Comparison of ENCODE assay signal across 32 cellular contexts in the genomic region with DNA sequence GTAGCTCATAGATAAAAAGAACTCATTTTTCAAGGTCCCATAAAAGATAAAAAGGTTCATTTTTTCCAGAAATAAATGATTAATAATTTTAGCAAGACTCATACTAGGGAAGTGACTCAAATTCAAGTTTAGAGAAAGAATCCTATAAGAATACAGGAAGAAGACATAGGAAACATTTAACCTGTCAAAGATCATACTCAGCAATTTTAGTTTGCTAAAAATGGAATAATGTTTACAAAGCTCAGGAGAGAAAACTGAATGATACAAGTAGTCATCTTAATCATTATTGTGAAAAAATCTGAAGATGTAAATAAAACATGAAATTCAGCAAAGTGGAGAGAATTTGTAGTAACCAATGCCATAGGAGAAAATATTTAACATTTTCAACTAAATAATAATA.
DNase-seq lines count a peak whose midpoint lies in the region; ATAC-seq, FAIRE-seq and TF ChIP-seq lines count a peak whose summit lies in the region.
"Had no signal": no experiment of that assay in that cellular context is flagged by ENCODE, and none has a peak within 500 bp of the region (broad histone marks: within the 10 kb centered on the region; RNA-seq: fewer than 3 reads in every experiment).

No MANE protein-coding gene starts in this region.

- H3K4me2 ChIP-seq in HepG2 (ENCODE audit: low read depth, low read length) (no peak overlapping the region), A549 (no peak overlapping the region), IMR-90 (ENCODE audit: low read depth, low read length) (no peak overlapping the region), K562 (ENCODE audit: insufficient read depth, low read length) (no peak overlapping the region)
- H3K4me2 ChIP-seq: BLaER1; BLaER1 treated with 17β-estradiol and CSF1 and Interleukin-3, amounts not matched to agents 10 nM and 100 nM had no signal

- H2BK120ac ChIP-seq in IMR-90 (ENCODE audit: low read depth, low read length), result no peak overlapping the region

- no peak for DNase-seq in HepG2 (ENCODE audit: low spot score)
- DNase-seq in right lobe of liver, result no peak
- DNase-seq in A549 (ENCODE audit: low read depth in 1 of 2, low spot score in 1 of 2), result no peak
- no peak for DNase-seq in IMR-90
- no peak for DNase-seq in K562 (ENCODE audit: extremely low read depth in 1 of 4, low spot score in 3 of 4)
- no peak for DNase-seq in stimulated activated CD4-positive, alpha-beta T cell treated with anti-CD3 and anti-CD28 coated beads, Interleukin-1b, Interleukin-23, amount 100 ng/mL, for 48 hours
- no peak for DNase-seq in NCI-H1436 treated with DMSO at 0.1 percent for 48 hours (lab: John Stamatoyannopoulos, UW)
- DNase-seq in 8988T, result no peak
- DNase-seq: ACHN; AML-193; BE2C; C1 segment of cervical spinal cord; Caco-2; Calu3; CD4-positive, alpha-beta memory T cell; CD4-positive, alpha-beta T cell; CD4-positive, CD25-positive, alpha-beta regulatory T cell; CD8-positive, alpha-beta memory T cell; CD8-positive, alpha-beta T cell; COR-L47; DMS 273 treated with DMSO at 0.1 percent for 48 hours; DMS153; DMS53; DMS79; DMS79 treated with DMSO at 0.1 percent for 48 hours; DND-41; EL had no signal

- H3K27me3 ChIP-seq in HepG2 (ENCODE audit: control insufficient read depth in 1 of 2, insufficient read depth in 2 of 2, low read length in 2 of 2) (no peaks in the 10 kb centered on the region), right lobe of liver (no peaks in the 10 kb centered on the region), IMR-90 (ENCODE audit: control insufficient read depth, insufficient read depth, low read length) (no peaks in the 10 kb centered on the region), K562 (ENCODE audit: control insufficient read depth in 2 of 2, insufficient read depth in 2 of 2, low read length in 2 of 2) (no peaks in the 10 kb centered on the region)
- H3K27me3 ChIP-seq: BE2C; BLaER1; BLaER1 treated with 17β-estradiol and CSF1 and Interleukin-3, amounts not matched to agents 10 nM and 100 nM had no signal

- POLR2A ChIA-PET in HepG2 (lab: Yijun Ruan, JAX) (no interaction called here), A549 (lab: Yijun Ruan, JAX) (no interaction called here), IMR-90 (lab: Charles Lee; ENCODE audit: unreplicated experiment) (no interaction called here), K562 (lab: Yijun Ruan, JAX) (no interaction called here)

- in situ Hi-C loops in HepG2 (cut with HindIII; ENCODE audit: extremely low pct_ligation_motif_present, low pct_unique_long_range_greater_than_20kb) (no loop called here), IMR-90 (cut with MboI; ENCODE audit: low sequenced_read_pairs) (no loop called here), K562 (cut with MboI) (no loop called here)

- no peak overlapping the region for H4K91ac ChIP-seq in IMR-90 (ENCODE audit: insufficient read depth, low read depth, low read length)

- no peaks in the 10 kb centered on the region for H3K79me2 ChIP-seq in HepG2 (ENCODE audit: insufficient read depth, low read length)
- no peaks in the 10 kb centered on the region for H3K79me2 ChIP-seq in K562 (ENCODE audit: control insufficient read depth, insufficient read depth, low read length)

- no peaks in the 10 kb centered on the region for H3K9me3 ChIP-seq in HepG2 (ENCODE audit: low read length)
- no peaks in the 10 kb centered on the region for H3K9me3 ChIP-seq in right lobe of liver
- no peaks in the 10 kb centered on the region for H3K9me3 ChIP-seq in A549
- peaks cover 2% of the 10 kb centered on the region for H3K9me3 ChIP-seq in IMR-90 (ENCODE audit: control insufficient read depth, insufficient read depth, low read length)
- H3K9me3 ChIP-seq in K562 (replicated peaks; ENCODE audit: control insufficient read depth, insufficient read depth, low read depth, low read length), result no peaks in the 10 kb centered on the region; the same call in 1 of the 2 replicates
- H3K9me3 ChIP-seq: BE2C, BLaER1, Caco-2 had no signal

- H3K9ac ChIP-seq in HepG2 (ENCODE audit: insufficient read depth, low read depth, low read length), result no peak overlapping the region
- no peak overlapping the region for H3K9ac ChIP-seq in IMR-90 (ENCODE audit: low read depth, low read length)
- no peak overlapping the region for H3K9ac ChIP-seq in K562 (ENCODE audit: insufficient read depth in 1 of 2, low read depth in 2 of 2, low read length in 2 of 2)
- H3K9ac ChIP-seq: BLaER1; BLaER1 treated with 17β-estradiol and CSF1 and Interleukin-3, amounts not matched to agents 10 nM and 100 nM had no signal

- no peak overlapping the region for H3K4ac ChIP-seq in IMR-90 (ENCODE audit: low read depth, low read length)

- H2AFZ ChIP-seq in HepG2 (ENCODE audit: low read length) (no peak overlapping the region), IMR-90 (replicated peaks; ENCODE audit: low read length, poor library complexity) (no peak overlapping the region), K562 (ENCODE audit: low read depth, low read length) (no peak overlapping the region)

- no peak overlapping the region for H2BK5ac ChIP-seq in IMR-90 (ENCODE audit: low read depth, low read length, poor library complexity, severe bottlenecking)

- no peak overlapping the region for H3K18ac ChIP-seq in IMR-90 (ENCODE audit: low read depth, low read length)

- no peak overlapping the region for H3K27ac ChIP-seq in HepG2 (ENCODE audit: extremely low read length, insufficient read depth, low read length)
- H3K27ac ChIP-seq in right lobe of liver, result no peak overlapping the region
- no peak overlapping the region for H3K27ac ChIP-seq in A549
- H3K27ac ChIP-seq in IMR-90 (ENCODE audit: insufficient read depth, low read length), result no peak overlapping the region
- H3K27ac ChIP-seq in K562 (ENCODE audit: extremely low read depth, low read depth, low read length), result no peak overlapping the region
- H3K27ac ChIP-seq: 22Rv1; BLaER1; BLaER1 treated with 17β-estradiol and CSF1 and Interleukin-3, amounts not matched to agents 10 nM and 100 nM; C4-2B had no signal

- H4K20me1 ChIP-seq in HepG2 (ENCODE audit: insufficient read depth, low read length) (no peaks in the 10 kb centered on the region), IMR-90 (ENCODE audit: insufficient read depth, low read length) (no peaks in the 10 kb centered on the region), K562 (replicated peaks; ENCODE audit: control insufficient read depth, insufficient read depth, low read length) (no peaks in the 10 kb centered on the region)
- H4K20me1 ChIP-seq: BLaER1; BLaER1 treated with 17β-estradiol and CSF1 and Interleukin-3, amounts not matched to agents 10 nM and 100 nM had no signal

- dilution Hi-C loops in IMR-90 (cut with HindIII; ENCODE audit: low sequenced_read_pairs, unreplicated experiment), result no loop called here

- no peak overlapping the region for H4K8ac ChIP-seq in IMR-90 (ENCODE audit: low read depth in 2 of 2, low read length in 2 of 2)

- ATAC-seq in HepG2 (no peak), right lobe of liver (no peak), A549 (no peak), IMR-90 (ENCODE audit: low read depth) (no peak), K562 (no peak)
- ATAC-seq: CD8-positive, alpha-beta T cell had no signal

- H2BK20ac ChIP-seq in IMR-90 (ENCODE audit: low read depth, low read length), result no peak overlapping the region

- H2AK9ac ChIP-seq in IMR-90 (replicated peaks; ENCODE audit: low read depth, low read length, poor library complexity), result no peak overlapping the region

- H3K36me3 ChIP-seq in HepG2 (replicated peaks in 1 of 2; ENCODE audit: control insufficient read depth in 1 of 2, insufficient read depth in 2 of 2, low read length in 2 of 2) (no peaks in the 10 kb centered on the region), right lobe of liver (no peaks in the 10 kb centered on the region), IMR-90 (ENCODE audit: control insufficient read depth, insufficient read depth, low read length) (no peaks in the 10 kb centered on the region), K562 (ENCODE audit: control insufficient read depth, insufficient read depth, low read length) (no peaks in the 10 kb centered on the region)
- H3K36me3 ChIP-seq: BE2C; BLaER1; BLaER1 treated with 17β-estradiol and CSF1 and Interleukin-3, amounts not matched to agents 10 nM and 100 nM had no signal

- BruUV-seq in HepG2 (replicated peaks; lab: Mats Ljungman, UMichigan), result no TSS peak
- no TSS peak for BruUV-seq in IMR-90 (replicated peaks; lab: Mats Ljungman, UMichigan)
- BruUV-seq in K562 (replicated peaks; lab: Mats Ljungman, UMichigan), result no TSS peak

- no peak for TF ChIP-seq EP300 in HepG2 (IDR thresholded peaks at IDR 0.05; ENCODE audit: low read depth in 2 of 2, low read length in 2 of 2)
- no peak for TF ChIP-seq EP300 in HepG2 (CRISPR knock-in tag; IDR thresholded peaks at IDR 0.05; ENCODE audit: borderline replicate concordance)
- no peak for TF ChIP-seq EP300 in A549 (IDR thresholded peaks at IDR 0.05)
- TF ChIP-seq EP300 in K562 (IDR thresholded peaks at IDR 0.05; ENCODE audit: low read length), result no peak

- H3K23ac ChIP-seq in IMR-90 (ENCODE audit: low read depth, low read length), result no peak overlapping the region

- H3K79me1 ChIP-seq in IMR-90 (ENCODE audit: low read depth in 1 of 2, low read length in 2 of 2), result no peaks in the 10 kb centered on the region

- no peak overlapping the region for H3K4me3 ChIP-seq in HepG2 (replicated peaks in 1 of 3; ENCODE audit: insufficient read depth in 1 of 3, low read depth in 2 of 3, low read length in 3 of 3)
- no peak overlapping the region for H3K4me3 ChIP-seq in right lobe of liver
- no peak overlapping the region for H3K4me3 ChIP-seq in A549
- H3K4me3 ChIP-seq in IMR-90 (ENCODE audit: insufficient read depth, low read depth, low read length), result no peak overlapping the region
- no peak overlapping the region for H3K4me3 ChIP-seq in K562
- H3K4me3 ChIP-seq: BLaER1; BLaER1 treated with 17β-estradiol and CSF1 and Interleukin-3, amounts not matched to agents 10 nM and 100 nM had no signal

- intact Hi-C loops in HepG2 (cut with micrococcal nuclease; ENCODE audit: unreplicated experiment), result no loop called here
- intact Hi-C loops in right lobe of liver (cut with DNase I), result no loop called here
- intact Hi-C loops in IMR-90 (cut with micrococcal nuclease), result no loop called here
- intact Hi-C loops in K562 (cut with micrococcal nuclease), result no loop called here

- no peak overlapping the region for H3K14ac ChIP-seq in IMR-90 (replicated peaks; ENCODE audit: low read depth, low read length)

- no peak for FAIRE-seq in HepG2 (lab: Jason Lieb, UNC)
- FAIRE-seq in A549 (lab: Jason Lieb, UNC), result no peak
- FAIRE-seq in K562 (lab: Jason Lieb, UNC), result no peak
- FAIRE-seq: D721Med had no signal

- no peak overlapping the region for H4K5ac ChIP-seq in IMR-90 (ENCODE audit: low read depth, low read length)

- TF ChIP-seq CTCF in HepG2 (CRISPR knock-in tag; IDR thresholded peaks at IDR 0.05) (no peak), right lobe of liver (IDR thresholded peaks at IDR 0.05) (no peak), A549 (IDR thresholded peaks at IDR 0.05) (no peak), IMR-90 (conservative IDR thresholded peaks at IDR 0.05; ENCODE audit: low read depth, low read length) (no peak), K562 (IDR thresholded peaks at IDR 0.05 in 2 of 3, conservative IDR thresholded peaks at IDR 0.05 in 1 of 3; ENCODE audit: insufficient read depth in 2 of 3, low read depth in 1 of 3, low read length in 3 of 3) (no peak)

- no peak overlapping the region for H3K56ac ChIP-seq in IMR-90 (ENCODE audit: extremely low read depth, insufficient read depth, low read length)

- TF ChIP-seq RAD21 in HepG2 (CRISPR knock-in tag; IDR thresholded peaks at IDR 0.05) (no peak), A549 (conservative IDR thresholded peaks at IDR 0.05 in 1 of 2, IDR thresholded peaks at IDR 0.05 in 1 of 2) (no peak), IMR-90 (IDR thresholded peaks at IDR 0.05; ENCODE audit: low read length) (no peak), K562 (CRISPR knock-in tag; conservative IDR thresholded peaks at IDR 0.05 in 1 of 2, IDR thresholded peaks at IDR 0.05 in 1 of 2) (no peak)

- no peak overlapping the region for H2AK5ac ChIP-seq in IMR-90 (ENCODE audit: low read depth, low read length)

- CTCF ChIA-PET in HepG2 (lab: Yijun Ruan, JAX; ENCODE audit: low intra/inter-chr PET ratio, low total read pairs), result no interaction called here
- CTCF ChIA-PET in A549 (lab: Yijun Ruan, JAX), result no interaction called here
- CTCF ChIA-PET in IMR-90 (lab: Yijun Ruan, JAX), result no interaction called here
- CTCF ChIA-PET in K562 (lab: Yijun Ruan, JAX; ENCODE audit: low intra/inter-chr PET ratio), result no interaction called here

- no peaks in the 10 kb centered on the region for H3K9me1 ChIP-seq in IMR-90 (ENCODE audit: insufficient read depth, low read length)
- no peaks in the 10 kb centered on the region for H3K9me1 ChIP-seq in K562 (ENCODE audit: control insufficient read depth, insufficient read depth, low read length)

- H2BK15ac ChIP-seq in IMR-90 (ENCODE audit: low read depth, low read length), result no peak overlapping the region

- H3K4me1 ChIP-seq in HepG2 (ENCODE audit: insufficient read depth, low read length), result no peaks in the 10 kb centered on the region
- no peaks in the 10 kb centered on the region for H3K4me1 ChIP-seq in right lobe of liver
- no peaks in the 10 kb centered on the region for H3K4me1 ChIP-seq in A549
- no peaks in the 10 kb centered on the region for H3K4me1 ChIP-seq in IMR-90 (ENCODE audit: control insufficient read depth, insufficient read depth, low read length)
- no peaks in the 10 kb centered on the region for H3K4me1 ChIP-seq in K562 (replicated peaks in 1 of 2; ENCODE audit: control insufficient read depth in 2 of 2, insufficient read depth in 2 of 2, low read length in 2 of 2)
- H3K4me1 ChIP-seq: BE2C, Caco-2 had no signal

- no peak for TF ChIP-seq POLR2A in HepG2 (IDR thresholded peaks at IDR 0.05; ENCODE audit: insufficient read depth in 1 of 2, low read depth in 2 of 2, low read length in 2 of 2)
- TF ChIP-seq POLR2A in right lobe of liver (IDR thresholded peaks at IDR 0.05), result no peak
- no peak for TF ChIP-seq POLR2A in A549 (IDR thresholded peaks at IDR 0.05; ENCODE audit: low read length)
- no peak for TF ChIP-seq POLR2A in IMR-90 (IDR thresholded peaks at IDR 0.05; ENCODE audit: low read depth, low read length)
- no peak for TF ChIP-seq POLR2A in K562 (conservative IDR thresholded peaks at IDR 0.05)
